8 cellular contexts compared by ENCODE assay signal in genomic region chr4:89024051-89024675, GRCh38. TPM values are rescaled to one million over a fixed set of nuclear protein-coding genes. Genes with fewer than 3 reads are reported as not detected.
DNase-seq lines count a peak whose midpoint lies in the region; ATAC-seq and TF ChIP-seq lines count a peak whose summit lies in the region.

No MANE protein-coding gene starts in this region.

- H3K36me3 ChIP-seq in HAP-1 (replicated peaks) (peaks cover 3% of the 10 kb centered on the region), hepatocyte (replicated peaks; ENCODE audit: insufficient read depth, low read depth) (no peaks in the 10 kb centered on the region), smooth muscle cell (ENCODE audit: low read depth) (no peaks in the 10 kb centered on the region)

- H3K9me2 ChIP-seq in hepatocyte (replicated peaks; ENCODE audit: insufficient read depth) = no peaks in the 10 kb centered on the region

- CTCF ChIA-PET in activated CD4-positive, alpha-beta T cell treated with anti-CD3 and anti-CD28 coated beads for 36 hours (lab: Charles Lee) = interaction anchor here (0.6 to 6.9 kb wide), 35 partner anchors 9 to 817 kb away, joined by 3 to 106 read pairs (median 4); partner anchors contain the start of gene PYURF

- POLR2A ChIA-PET in activated CD4-positive, alpha-beta T cell treated with anti-CD3 and anti-CD28 coated beads for 36 hours (lab: Charles Lee) = no interaction called here

- no peak overlapping the region for H3K27ac Mint-ChIP-seq in activated CD4-positive, alpha-beta T cell treated with anti-CD3 and anti-CD28 coated beads for 36 hours

- H4K20me1 ChIP-seq in hepatocyte (ENCODE audit: insufficient read depth, poor library complexity, severe bottlenecking) (no peaks in the 10 kb centered on the region), smooth muscle cell (ENCODE audit: low read depth) (no peaks in the 10 kb centered on the region)

- no peaks in the 10 kb centered on the region for H3K9me3 ChIP-seq in HAP-1
- H3K9me3 ChIP-seq in hepatocyte (ENCODE audit: low read depth) = no peaks in the 10 kb centered on the region
- H3K9me3 ChIP-seq in smooth muscle cell (replicated peaks; ENCODE audit: low read depth) = no peaks in the 10 kb centered on the region

- peaks cover 3% of the 10 kb centered on the region for H3K79me2 ChIP-seq in hepatocyte
- no peaks in the 10 kb centered on the region for H3K79me2 ChIP-seq in smooth muscle cell (ENCODE audit: low read depth)

- no peak overlapping the region for H3K9ac ChIP-seq in smooth muscle cell (ENCODE audit: low read depth)

- no peak overlapping the region for H3K4me2 ChIP-seq in hepatocyte
- no peak overlapping the region for H3K4me2 ChIP-seq in smooth muscle cell

- H2AFZ ChIP-seq in hepatocyte (no peak overlapping the region), smooth muscle cell (ENCODE audit: low read depth) (no peak overlapping the region)

- H3K27ac ChIP-seq in hepatocyte (no peak overlapping the region), smooth muscle cell (ENCODE audit: low read depth) (no peak overlapping the region)

- ATAC-seq in activated CD4-positive, alpha-beta T cell treated with anti-CD3 and anti-CD28 coated beads for 36 hours = peak; percentile 91

- H3K27me3 Mint-ChIP-seq in activated CD4-positive, alpha-beta T cell treated with anti-CD3 and anti-CD28 coated beads for 36 hours = peaks cover 2% of the 10 kb centered on the region

- no peak overlapping the region for H3K4me3 ChIP-seq in HAP-1
- H3K4me3 ChIP-seq in astrocyte of the cerebellum (ENCODE audit: low read depth, low read length) = no peak overlapping the region
- H3K4me3 ChIP-seq in hepatocyte = no peak overlapping the region
- H3K4me3 ChIP-seq in smooth muscle cell = no peak overlapping the region

- no peak overlapping the region for H3K4me3 Mint-ChIP-seq in activated CD4-positive, alpha-beta T cell treated with anti-CD3 and anti-CD28 coated beads for 36 hours

- H3K27me3 ChIP-seq in HAP-1 (ENCODE audit: low read depth) (no peaks in the 10 kb centered on the region), hepatocyte (no peaks in the 10 kb centered on the region), smooth muscle cell (ENCODE audit: low read depth) (no peaks in the 10 kb centered on the region)

- intact Hi-C loops in activated CD4-positive, alpha-beta T cell treated with anti-CD3 and anti-CD28 coated beads for 36 hours (cut with DNase I, micrococcal nuclease) = loop anchor here (1.0 to 5.0 kb wide), 6 partner anchors 206 to 807 kb away; no protein-coding TSS in a partner anchor

- no peaks in the 10 kb centered on the region for H3K36me3 Mint-ChIP-seq in activated CD4-positive, alpha-beta T cell treated with anti-CD3 and anti-CD28 coated beads for 36 hours (ENCODE audit: low read depth)

- TF ChIP-seq CTCF in astrocyte of the cerebellum (IDR thresholded peaks at IDR 0.05; ENCODE audit: low read depth, low read length, missing control alignments) (peak; percentile 64), hepatocyte (IDR thresholded peaks at IDR 0.05; ENCODE audit: poor library complexity) (peak; percentile 84), smooth muscle cell (IDR thresholded peaks at IDR 0.05; ENCODE audit: borderline replicate concordance, insufficient read depth, poor library complexity, severe bottlenecking) (peak; percentile 90)

- in situ Hi-C loops in HAP-1 (cut with MboI; ENCODE audit: low sequenced_read_pairs) (loop anchor here (5.0 to 10.0 kb wide), 2 partner anchors 207 to 319 kb away; no protein-coding TSS in a partner anchor), astrocyte of the cerebellum (cut with HindIII; ENCODE audit: low sequenced_read_pairs) (loop anchor here (25.0 kb wide), 2 partner anchors 212 to 312 kb away; no protein-coding TSS in a partner anchor)

- no peaks in the 10 kb centered on the region for H3K9me3 Mint-ChIP-seq in activated CD4-positive, alpha-beta T cell treated with anti-CD3 and anti-CD28 coated beads for 36 hours (ENCODE audit: low read depth)

- no peaks in the 10 kb centered on the region for H3F3A ChIP-seq in smooth muscle cell (ENCODE audit: low read depth)

- DNase-seq in activated CD4-positive, alpha-beta T cell treated with anti-CD3 and anti-CD28 coated beads for 36 hours = peak; percentile 58
- no peak for DNase-seq in activated CD4-positive, alpha-beta T cell treated with anti-CD3 and anti-CD28 coated beads for 1 hour
- DNase-seq in HAP-1 (ENCODE audit: low spot score in 2 of 2) (peak; percentile 66 to 76), LoVo (ENCODE audit: low spot score) (peak; percentile 76), RPMI7951 (ENCODE audit: low read depth) (peak; percentile 65), astrocyte of the cerebellum (ENCODE audit: low read depth) (peak; percentile 67), hepatocyte (ENCODE audit: low spot score) (peak; percentile 84), smooth muscle cell (lab: John Stamatoyannopoulos, UW; ENCODE audit: unreplicated experiment) (no peak)

- peaks cover 4% of the 10 kb centered on the region for H3K4me1 Mint-ChIP-seq in activated CD4-positive, alpha-beta T cell treated with anti-CD3 and anti-CD28 coated beads for 36 hours

- H3K4me1 ChIP-seq in HAP-1 = no peaks in the 10 kb centered on the region
- peaks cover 16% of the 10 kb centered on the region for H3K4me1 ChIP-seq in hepatocyte (ENCODE audit: insufficient read depth)
- H3K4me1 ChIP-seq in smooth muscle cell (ENCODE audit: low read depth) = no peaks in the 10 kb centered on the region

- 48% methylated on average over 4 of the region's 4 CpGs for WGBS in hepatocyte (ENCODE audit: low lambda C conversion rate, missing lambda C conversion rate)
- WGBS in smooth muscle cell (ENCODE audit: low lambda C conversion rate) = 58% methylated on average over 4 of the region's 4 CpGs

RNA-seq across cellular contexts. Expression of gene FAM13A, which starts 32.8 kb away (rescaled TPM):
- total RNA-seq in activated CD4-positive, alpha-beta T cell treated with anti-CD3 and anti-CD28 coated beads for 36 hours = 1 to 10 TPM; 5.0 to 5.1 TPM
- 8.0 and 9.9 TPM in 2 replicates for total RNA-seq in RPMI7951 (2014; rRNA removed; shearing (Covaris generic))
- total RNA-seq in hepatocyte = 44.2 and 54.5 TPM in 2 replicates
- 19.3 TPM in 2 replicates for polyA plus RNA-seq in hepatocyte
- 37.7 and 39.9 TPM in 2 replicates for total RNA-seq in smooth muscle cell
- polyA plus RNA-seq in smooth muscle cell = 14.6 and 15.0 TPM in 2 replicates

Comparison
In these comparisons a context has a peak if more than half of its experiments do, and no peak if none do; other contexts are left out.
1. DNase-seq: peak in activated CD4-positive, alpha-beta T cell treated with anti-CD3 and anti-CD28 coated beads for 36 hours (single experiment), HAP-1 (2 of 2), LoVo (single experiment), RPMI7951 (single experiment), astrocyte of the cerebellum (single experiment) and hepatocyte (single experiment); none in activated CD4-positive, alpha-beta T cell treated with anti-CD3 and anti-CD28 coated beads for 1 hour (single experiment) and smooth muscle cell (single experiment).
2. Peak in every context shown above with its lines, with median percentiles within 50 percentile points of each other: CTCF ChIP-seq.